In the genomic region with DNA sequence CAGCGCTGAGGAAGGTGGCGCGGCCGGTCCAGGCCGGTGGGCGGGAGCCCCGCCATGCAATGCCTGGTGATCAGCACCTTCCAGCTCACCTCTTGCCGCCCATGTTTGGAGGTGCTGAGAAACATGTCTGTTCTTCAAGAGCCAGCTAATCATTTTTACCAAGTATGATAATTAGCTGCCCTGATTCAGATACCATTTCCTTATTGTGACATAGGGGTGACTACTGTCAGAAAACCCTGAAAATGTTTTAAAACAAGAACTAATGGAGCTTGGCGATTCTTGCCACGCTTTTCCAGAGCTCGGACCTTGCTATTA, we compare ENCODE assay signal across 10 cellular contexts. TPM values are rescaled to one million over a fixed set of nuclear protein-coding genes. Genes with fewer than 3 reads are reported as not detected.
A peak's percentile ranks its signal among the peaks of the same experiment; 100 is the strongest.
DNase-seq lines count a peak whose midpoint lies in the region; ATAC-seq and TF ChIP-seq lines count a peak whose summit lies in the region.
"Had no signal": no experiment of that assay in that cellular context is flagged by ENCODE, and none has a peak within 500 bp of the region (broad histone marks: within the 10 kb centered on the region; RNA-seq: fewer than 3 reads in every experiment).

No MANE protein-coding gene starts in this region.

- intact Hi-C loops in PC-9 (cut with micrococcal nuclease; ENCODE audit: unreplicated experiment) (no loop called here), prostate gland (cut with DNase I) (no loop called here)

- H3K4me3 ChIP-seq in PC-9, result peak overlapping the region; percentile 88; the same call in 1 of the 2 replicates
- H3K4me3 ChIP-seq in fibroblast of villous mesenchyme (ENCODE audit: low read depth, low read length), result peak overlapping the region; percentile 18
- H3K4me3 ChIP-seq in prostate gland, result peak overlapping the region; percentile 49 to 57

- H3K9me2 ChIP-seq in PC-9 (ENCODE audit: insufficient read depth), result no peaks in the 10 kb centered on the region

- no peak for ATAC-seq in naive thymus-derived CD8-positive, alpha-beta T cell

- peaks cover 20% of the 10 kb centered on the region for H3K4me1 ChIP-seq in PC-9 (replicated peaks; ENCODE audit: insufficient read depth)
- no peaks in the 10 kb centered on the region for H3K4me1 ChIP-seq in prostate gland (replicated peaks)

- no peak for TF ChIP-seq POLR2A in prostate gland (IDR thresholded peaks at IDR 0.05)

- POLR2A ChIA-PET in PC-9 (lab: Charles Lee; ENCODE audit: unreplicated experiment), result interaction anchor here (0.6 kb wide), 1 partner anchor 37 kb away, joined by 3 read pairs; no protein-coding TSS in a partner anchor
- POLR2A ChIA-PET in naive thymus-derived CD8-positive, alpha-beta T cell (lab: Charles Lee), result no interaction called here

- peak overlapping the region; percentile 84 for H3K4me2 ChIP-seq in PC-9

- peaks cover 0 to 9% (median 1%) of the 10 kb centered on the region in 9 donors for H3K9me3 Mint-ChIP-seq in naive thymus-derived CD8-positive, alpha-beta T cell
- H3K9me3 Mint-ChIP-seq: central memory CD8-positive, alpha-beta T cell had no signal

- H3K27me3 Mint-ChIP-seq in naive thymus-derived CD8-positive, alpha-beta T cell, result peaks cover 30 to 88% (median 55%) of the 10 kb centered on the region in 5 donors

- 8% methylated on average over 11 of the region's 11 CpGs for WGBS in prostate gland

- peaks cover 0 to 6% (median 3%) of the 10 kb centered on the region in 4 donors for H3K4me1 Mint-ChIP-seq in naive thymus-derived CD8-positive, alpha-beta T cell

- no peak overlapping the region for H3K27ac ChIP-seq in PC-9
- peak overlapping the region; percentile 84 to 87 for H3K27ac ChIP-seq in prostate gland
- H3K27ac ChIP-seq: SK-N-MC had no signal

- H3K27me3 ChIP-seq in PC-9 (ENCODE audit: insufficient read depth, low read depth) (no peaks in the 10 kb centered on the region), prostate gland (replicated peaks; ENCODE audit: insufficient read depth) (no peaks in the 10 kb centered on the region)

- H3F3A ChIP-seq in PC-9 (ENCODE audit: insufficient read depth, low read depth), result peaks cover 6% of the 10 kb centered on the region

- peak overlapping the region; percentile 93 for H2AFZ ChIP-seq in PC-9

- TF ChIP-seq CTCF in PC-9 (conservative IDR thresholded peaks at IDR 0.05) (no peak), fibroblast of villous mesenchyme (IDR thresholded peaks at IDR 0.05; ENCODE audit: insufficient read depth, low read depth, low read length) (no peak), prostate gland (IDR thresholded peaks at IDR 0.05) (no peak)

- no TSS peak for BruUV-seq in PC-9 (replicated peaks; lab: Mats Ljungman, UMichigan)

- H3K4me3 Mint-ChIP-seq in naive thymus-derived CD8-positive, alpha-beta T cell, result peak overlapping the region in 4 of 10 donors; percentile 5 to 62 (median 30)

- H3K9me3 ChIP-seq in PC-9 (ENCODE audit: insufficient read depth, low read depth) (no peaks in the 10 kb centered on the region), prostate gland (no peaks in the 10 kb centered on the region)

- no peak overlapping the region for H3K27ac Mint-ChIP-seq in naive thymus-derived CD8-positive, alpha-beta T cell

- CTCF ChIA-PET in PC-9 (lab: Charles Lee), result no interaction called here

- no peaks in the 10 kb centered on the region for H4K20me1 ChIP-seq in PC-9 (ENCODE audit: insufficient read depth)

- H3K36me3 Mint-ChIP-seq in naive thymus-derived CD8-positive, alpha-beta T cell, result no peaks in the 10 kb centered on the region

- no peaks in the 10 kb centered on the region for H3K36me3 ChIP-seq in PC-9 (ENCODE audit: low read depth)
- no peaks in the 10 kb centered on the region for H3K36me3 ChIP-seq in prostate gland

- DNase-seq in DMS114 treated with DMSO at 0.1 percent for 48 hours (lab: John Stamatoyannopoulos, UW; ENCODE audit: unreplicated experiment) (peak; percentile 9), PC-9 (no peak), fibroblast of villous mesenchyme (ENCODE audit: low read depth) (no peak), prostate gland (ENCODE audit: low spot score) (no peak), putamen (ENCODE audit: low spot score) (no peak), Ammon's horn (ENCODE audit: low spot score) (no peak)
- no peak for DNase-seq in activated effector memory CD4-positive, alpha-beta T cell treated with anti-CD3 and anti-CD28 coated beads, Interleukin-2, amount 50 U/mL, for 16 hours
- no peak for DNase-seq in naive thymus-derived CD8-positive, alpha-beta T cell

- no peaks in the 10 kb centered on the region for H3K79me2 ChIP-seq in PC-9 (ENCODE audit: low read depth)

RNA-seq across cellular contexts. Expression of a gene that starts 33.5 kb away (rescaled TPM):
- total RNA-seq in PC-9 (2021) (1.5 TPM in 1 of 2 replicates, not detected in the other), fibroblast of villous mesenchyme (not detected in 2 replicates), prostate gland (1 to 10 TPM; 2.1 to 2.6 TPM)
- not detected for total RNA-seq in naive thymus-derived CD8-positive, alpha-beta T cell
- not detected for polyA plus RNA-seq in naive thymus-derived CD8-positive, alpha-beta T cell

Comparison
In these comparisons a context has a peak if more than half of its experiments do, and no peak if none do; other contexts are left out.
1. H3K4me3 ChIP-seq: peak in every context shown above with its lines; median percentile 88 in PC-9; 53 in prostate gland; 18 in fibroblast of villous mesenchyme.